In the genomic region with DNA sequence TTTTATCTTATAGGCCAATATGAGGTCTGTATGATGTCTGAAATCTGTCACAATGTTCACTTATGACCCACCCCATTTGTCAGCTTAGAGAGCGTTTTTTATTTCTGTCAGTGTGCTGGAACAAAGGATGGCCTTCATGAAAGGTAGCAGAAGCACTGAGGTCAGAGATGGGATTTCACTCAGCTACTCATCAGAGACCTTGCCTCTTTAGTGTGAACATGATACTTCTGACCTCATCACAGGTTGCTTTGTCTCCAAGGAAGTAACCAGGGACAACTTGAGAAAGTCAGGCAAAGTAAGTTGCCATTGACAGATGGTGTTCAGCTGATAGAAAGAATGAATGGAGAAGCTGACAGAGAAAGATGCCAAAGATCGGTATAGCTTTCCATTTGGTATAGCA, we compare ENCODE assay signal across 21 cellular contexts. TPM values are rescaled to one million over a fixed set of nuclear protein-coding genes. Genes with fewer than 3 reads are reported as not detected.
DNase-seq lines count a peak whose midpoint lies in the region; TF ChIP-seq lines count a peak whose summit lies in the region.
"Had no signal": no experiment of that assay in that cellular context is flagged by ENCODE, and none has a peak within 500 bp of the region (broad histone marks: within the 10 kb centered on the region; RNA-seq: fewer than 3 reads in every experiment).

No MANE protein-coding gene starts in this region.

- H3K27me3 Mint-ChIP-seq in glutamatergic neuron (ENCODE audit: unreplicated experiment) (no peaks in the 10 kb centered on the region), nephron progenitor cell (ENCODE audit: low read depth, poor library complexity) (no peaks in the 10 kb centered on the region)
- no peaks in the 10 kb centered on the region for H3K27me3 Mint-ChIP-seq in activated T-helper 1 cell treated with anti-CD3 and anti-CD28 coated beads, Interleukin-12 subunit alpha, Interleukin-12 subunit beta, Interleukin-2, Interleukin-4 antibody, amounts not matched to agents 30 ng/mL and 10 ng/mL and 1 ng/mL, durations not matched to agents 14 hours and 24 hours and 36 hours (ENCODE audit: insufficient read depth)
- no peaks in the 10 kb centered on the region for H3K27me3 Mint-ChIP-seq in T-helper 2 cell treated with Interferon-gamma antibody and Interleukin-4, amounts not matched to agents 5 μg/mL and 100 μg/mL, for 36 hours (ENCODE audit: low read depth)
- H3K27me3 Mint-ChIP-seq: IgD-negative memory B cell had no signal

- H3K27ac Mint-ChIP-seq in glutamatergic neuron (ENCODE audit: unreplicated experiment) (peak overlapping the region; percentile 63), nephron progenitor cell (peak overlapping the region; percentile 76)
- H3K27ac Mint-ChIP-seq in activated T-helper 1 cell treated with anti-CD3 and anti-CD28 coated beads, Interleukin-12 subunit alpha, Interleukin-12 subunit beta, Interleukin-2, Interleukin-4 antibody, amounts not matched to agents 30 ng/mL and 10 ng/mL and 1 ng/mL, durations not matched to agents 14 hours and 24 hours and 36 hours: no peak overlapping the region
- H3K27ac Mint-ChIP-seq in T-helper 2 cell treated with Interferon-gamma antibody and Interleukin-4, amounts not matched to agents 5 μg/mL and 100 μg/mL, for 36 hours: no peak overlapping the region
- H3K27ac Mint-ChIP-seq: CD14-positive monocyte, IgD-negative memory B cell had no signal

- peak; percentile 39 for DNase-seq in NCI-H2171 treated with DMSO at 0.1 percent for 48 hours (lab: John Stamatoyannopoulos, UW)
- no peak for DNase-seq in NCI-H2171 (lab: John Stamatoyannopoulos, UW)
- peak; percentile 34 for DNase-seq in HT1080 (ENCODE audit: low read depth)
- no peak for DNase-seq in glutamatergic neuron
- no peak for DNase-seq in nephron progenitor cell
- no peak for DNase-seq in activated T-helper 1 cell treated with anti-CD3 and anti-CD28 coated beads, Interleukin-12 subunit alpha, Interleukin-12 subunit beta, Interleukin-2, Interleukin-4 antibody, amounts not matched to agents 30 ng/mL and 10 ng/mL and 1 ng/mL, durations not matched to agents 14 hours and 24 hours and 36 hours (ENCODE audit: low spot score)
- DNase-seq in epidermal melanocyte (ENCODE audit: insufficient read length, low spot score): no peak
- DNase-seq in T-helper 2 cell treated with Interferon-gamma antibody and Interleukin-4, amounts not matched to agents 5 μg/mL and 100 μg/mL, for 36 hours (ENCODE audit: low spot score): no peak
- DNase-seq: BE2C, DMS53, HCEC 1CT, MM.1S, NCI-H1048, NCI-H1694, NCI-H2029 treated with DMSO at 0.1 percent for 48 hours, NCI-H524, NCI-H774, Right ventricle myocardium superior, RPMI8226 had no signal

- no peak for TF ChIP-seq CTCF in glutamatergic neuron (IDR thresholded peaks at IDR 0.05; ENCODE audit: partially characterized antibody, unreplicated experiment)
- TF ChIP-seq CTCF in nephron progenitor cell (IDR thresholded peaks at IDR 0.05): no peak

- H3K9me3 Mint-ChIP-seq in glutamatergic neuron (ENCODE audit: unreplicated experiment) (peaks cover 2% of the 10 kb centered on the region), nephron progenitor cell (peaks cover 8% of the 10 kb centered on the region)
- H3K9me3 Mint-ChIP-seq in activated T-helper 1 cell treated with anti-CD3 and anti-CD28 coated beads, Interleukin-12 subunit alpha, Interleukin-12 subunit beta, Interleukin-2, Interleukin-4 antibody, amounts not matched to agents 30 ng/mL and 10 ng/mL and 1 ng/mL, durations not matched to agents 14 hours and 24 hours and 36 hours: no peaks in the 10 kb centered on the region
- no peaks in the 10 kb centered on the region for H3K9me3 Mint-ChIP-seq in T-helper 2 cell treated with Interferon-gamma antibody and Interleukin-4, amounts not matched to agents 5 μg/mL and 100 μg/mL, for 36 hours
- H3K9me3 Mint-ChIP-seq: CD14-positive monocyte, IgD-negative memory B cell had no signal

- intact Hi-C loops in activated T-helper 1 cell treated with anti-CD3 and anti-CD28 coated beads, Interleukin-12 subunit alpha, Interleukin-12 subunit beta, Interleukin-2, Interleukin-4 antibody, amounts not matched to agents 30 ng/mL and 10 ng/mL and 1 ng/mL, durations not matched to agents 14 hours and 24 hours and 36 hours (cut with micrococcal nuclease): loop anchor here (5.0 to 10.0 kb wide), 2 partner anchors 210 to 252 kb away; no protein-coding TSS in a partner anchor

- H3K4me1 Mint-ChIP-seq in glutamatergic neuron (ENCODE audit: low read depth, unreplicated experiment): peaks cover 21% of the 10 kb centered on the region
- peaks cover 35% of the 10 kb centered on the region for H3K4me1 Mint-ChIP-seq in nephron progenitor cell
- peaks cover 20% of the 10 kb centered on the region for H3K4me1 Mint-ChIP-seq in activated T-helper 1 cell treated with anti-CD3 and anti-CD28 coated beads, Interleukin-12 subunit alpha, Interleukin-12 subunit beta, Interleukin-2, Interleukin-4 antibody, amounts not matched to agents 30 ng/mL and 10 ng/mL and 1 ng/mL, durations not matched to agents 14 hours and 24 hours and 36 hours (ENCODE audit: low read depth)
- peaks cover 10% of the 10 kb centered on the region for H3K4me1 Mint-ChIP-seq in T-helper 2 cell treated with Interferon-gamma antibody and Interleukin-4, amounts not matched to agents 5 μg/mL and 100 μg/mL, for 36 hours (ENCODE audit: low read depth)
- H3K4me1 Mint-ChIP-seq: CD14-positive monocyte had no signal

- H3K4me3 Mint-ChIP-seq in glutamatergic neuron (ENCODE audit: unreplicated experiment): no peak overlapping the region
- no peak overlapping the region for H3K4me3 Mint-ChIP-seq in nephron progenitor cell
- no peak overlapping the region for H3K4me3 Mint-ChIP-seq in activated T-helper 1 cell treated with anti-CD3 and anti-CD28 coated beads, Interleukin-12 subunit alpha, Interleukin-12 subunit beta, Interleukin-2, Interleukin-4 antibody, amounts not matched to agents 30 ng/mL and 10 ng/mL and 1 ng/mL, durations not matched to agents 14 hours and 24 hours and 36 hours
- no peak overlapping the region for H3K4me3 Mint-ChIP-seq in T-helper 2 cell treated with Interferon-gamma antibody and Interleukin-4, amounts not matched to agents 5 μg/mL and 100 μg/mL, for 36 hours
- H3K4me3 Mint-ChIP-seq: CD14-positive monocyte, IgD-negative memory B cell had no signal

- H3K36me3 Mint-ChIP-seq in glutamatergic neuron (ENCODE audit: unreplicated experiment) (no peaks in the 10 kb centered on the region), nephron progenitor cell (ENCODE audit: low read depth) (peaks cover 22% of the 10 kb centered on the region)
- H3K36me3 Mint-ChIP-seq in activated T-helper 1 cell treated with anti-CD3 and anti-CD28 coated beads, Interleukin-12 subunit alpha, Interleukin-12 subunit beta, Interleukin-2, Interleukin-4 antibody, amounts not matched to agents 30 ng/mL and 10 ng/mL and 1 ng/mL, durations not matched to agents 14 hours and 24 hours and 36 hours (ENCODE audit: low read depth): no peaks in the 10 kb centered on the region
- H3K36me3 Mint-ChIP-seq in T-helper 2 cell treated with Interferon-gamma antibody and Interleukin-4, amounts not matched to agents 5 μg/mL and 100 μg/mL, for 36 hours (ENCODE audit: low read depth): no peaks in the 10 kb centered on the region

RNA-seq across cellular contexts. Expression of a gene that starts 16.3 kb away (rescaled TPM):
- 39.8 and 55.4 TPM in 2 replicates for total RNA-seq in HT1080 (2014; rRNA removed; shearing (Covaris generic))
- 21.9 and 22.9 TPM in 2 replicates for polyA plus RNA-seq in HT1080 (2015; cell fraction: cytosol; rRNA removed)
- polyA plus RNA-seq in HT1080 (2015; cell fraction: nucleus; rRNA removed): 24.2 and 29.0 TPM in 2 replicates
- total RNA-seq in glutamatergic neuron (ENCODE audit: unreplicated experiment): 43.6 TPM
- total RNA-seq in activated T-helper 1 cell treated with anti-CD3 and anti-CD28 coated beads, Interleukin-12 subunit alpha, Interleukin-12 subunit beta, Interleukin-2, Interleukin-4 antibody, amounts not matched to agents 30 ng/mL and 10 ng/mL and 1 ng/mL, durations not matched to agents 14 hours and 24 hours and 36 hours: 10.4 and 12.1 TPM in 2 replicates

RNA-seq across cellular contexts. Expression of a gene that starts 40.8 kb away (rescaled TPM):
- 16.1 and 19.2 TPM in 2 replicates for total RNA-seq in HT1080 (2014; rRNA removed; shearing (Covaris generic))
- polyA plus RNA-seq in HT1080 (2015; cell fraction: cytosol; rRNA removed): 41.2 and 48.5 TPM in 2 replicates
- 24.8 and 25.5 TPM in 2 replicates for polyA plus RNA-seq in HT1080 (2015; cell fraction: nucleus; rRNA removed)
- total RNA-seq in glutamatergic neuron (ENCODE audit: unreplicated experiment): 69.9 TPM
- total RNA-seq in activated T-helper 1 cell treated with anti-CD3 and anti-CD28 coated beads, Interleukin-12 subunit alpha, Interleukin-12 subunit beta, Interleukin-2, Interleukin-4 antibody, amounts not matched to agents 30 ng/mL and 10 ng/mL and 1 ng/mL, durations not matched to agents 14 hours and 24 hours and 36 hours: 38.8 and 43.4 TPM in 2 replicates

Comparison
In these comparisons a context has a peak if more than half of its experiments do, and no peak if none do; other contexts are left out.
1. DNase-seq: peak in NCI-H2171 treated with DMSO at 0.1 percent for 48 hours (single experiment) and HT1080 (single experiment); none in NCI-H2171 (single experiment), glutamatergic neuron (single experiment), nephron progenitor cell (single experiment), activated T-helper 1 cell treated with anti-CD3 and anti-CD28 coated beads, Interleukin-12 subunit alpha, Interleukin-12 subunit beta, Interleukin-2, Interleukin-4 antibody, amounts not matched to agents 30 ng/mL and 10 ng/mL and 1 ng/mL, durations not matched to agents 14 hours and 24 hours and 36 hours (single experiment), epidermal melanocyte (single experiment) and T-helper 2 cell treated with Interferon-gamma antibody and Interleukin-4, amounts not matched to agents 5 μg/mL and 100 μg/mL, for 36 hours (single experiment).
2. H3K27ac Mint-ChIP-seq: peak in glutamatergic neuron (single experiment) and nephron progenitor cell (single experiment); none in activated T-helper 1 cell treated with anti-CD3 and anti-CD28 coated beads, Interleukin-12 subunit alpha, Interleukin-12 subunit beta, Interleukin-2, Interleukin-4 antibody, amounts not matched to agents 30 ng/mL and 10 ng/mL and 1 ng/mL, durations not matched to agents 14 hours and 24 hours and 36 hours (single experiment) and T-helper 2 cell treated with Interferon-gamma antibody and Interleukin-4, amounts not matched to agents 5 μg/mL and 100 μg/mL, for 36 hours (single experiment).